24 cellular contexts compared by ENCODE assay signal in the genomic region with DNA sequence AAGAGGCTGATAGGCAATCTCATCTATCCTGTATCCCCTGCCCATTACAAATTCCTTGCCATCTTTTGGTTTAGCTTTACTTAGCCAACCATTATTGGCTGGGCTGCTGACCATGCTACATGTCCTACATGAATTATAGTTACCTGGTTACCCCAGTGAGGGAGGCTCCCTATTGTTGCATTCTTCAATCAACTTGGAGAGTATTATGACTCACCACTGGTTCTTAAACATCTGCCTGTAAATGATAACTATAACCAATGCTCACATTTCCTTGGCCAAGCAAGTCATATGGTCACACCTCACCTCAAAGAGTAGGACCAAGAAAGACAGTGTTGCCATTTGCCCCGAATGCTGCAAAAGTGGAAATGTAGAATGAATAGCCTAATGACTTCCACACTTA.
"Had no signal": no experiment of that assay in that cellular context is flagged by ENCODE, and none has a peak within 500 bp of the region (broad histone marks: within the 10 kb centered on the region; RNA-seq: fewer than 3 reads in every experiment).

No MANE protein-coding gene starts in this region.

- H3K36me3 ChIP-seq: colonic mucosa, heart right ventricle, prostate gland, right lobe of liver, suprapubic skin, thyroid gland had no signal

- H3K9me3 ChIP-seq: colonic mucosa, prostate gland, right lobe of liver, thyroid gland had no signal

- H2AFZ ChIP-seq: parathyroid adenoma had no signal

- H3K79me2 ChIP-seq: parathyroid adenoma had no signal

- H3K4me3 Mint-ChIP-seq: nephron; stimulated activated effector memory CD8-positive, alpha-beta T cell treated with anti-CD3 and anti-CD28 coated beads, Interleukin-12 subunit alpha, Interleukin-12 subunit beta, amount 100 ng/mL, for 72 hours; type B pancreatic cell had no signal

- H3K4me3 ChIP-seq: colonic mucosa, heart right ventricle, lung, prostate gland, right lobe of liver, suprapubic skin, thyroid gland had no signal

- H3K9me3 Mint-ChIP-seq: type B pancreatic cell had no signal

- H3K9ac ChIP-seq: parathyroid adenoma had no signal

- H3K27ac ChIP-seq: colonic mucosa, heart right ventricle, parathyroid adenoma, prostate gland, right lobe of liver, suprapubic skin, thyroid gland had no signal

- H3K4me1 Mint-ChIP-seq: naive B cell; nephron; stimulated activated effector memory CD8-positive, alpha-beta T cell treated with anti-CD3 and anti-CD28 coated beads, Interleukin-12 subunit alpha, Interleukin-12 subunit beta, amount 100 ng/mL, for 72 hours had no signal

- H3K27me3 ChIP-seq: colonic mucosa, heart right ventricle, right lobe of liver, suprapubic skin, thyroid gland had no signal

- H3K27me3 Mint-ChIP-seq: naive B cell, type B pancreatic cell had no signal

- H3K36me3 Mint-ChIP-seq: naive B cell; stimulated activated effector memory CD8-positive, alpha-beta T cell treated with anti-CD3 and anti-CD28 coated beads, Interleukin-12 subunit alpha, Interleukin-12 subunit beta, amount 100 ng/mL, for 72 hours; type B pancreatic cell had no signal

- ATAC-seq: heart right ventricle; left colon; left ventricle myocardium superior; right lobe of liver; stimulated activated effector memory CD8-positive, alpha-beta T cell treated with anti-CD3 and anti-CD28 coated beads, Interleukin-12 subunit alpha, Interleukin-12 subunit beta, amount 100 ng/mL, for 72 hours; stimulated activated naive CD8-positive, alpha-beta T cell treated with anti-CD3 and anti-CD28 coated beads, Interleukin-15, Interleukin-2, amounts not matched to agents 100 U/mL and 50 U/mL, for 24 hours had no signal

- H3K27ac Mint-ChIP-seq: naive B cell; nephron; stimulated activated effector memory CD8-positive, alpha-beta T cell treated with anti-CD3 and anti-CD28 coated beads, Interleukin-12 subunit alpha, Interleukin-12 subunit beta, amount 100 ng/mL, for 72 hours; type B pancreatic cell had no signal

- DNase-seq: colonic mucosa; dermis blood vessel endothelial cell; erythroblast; heart right ventricle; hypothalamus; islet precursor cell; left colon; left ventricle myocardium superior; mesendoderm; naive B cell; occipital lobe; retina; right lobe of liver; stimulated activated CD4-positive, alpha-beta T cell treated with anti-CD3 and anti-CD28 coated beads, Interleukin-4, amount 100 ng/mL, for 1 hour; stimulated activated CD8-positive, alpha-beta memory T cell treated with anti-CD3 and anti-CD28 coated beads, Interleukin-4, amount 100 ng/mL, for 48 hours; stimulated activated naive CD8-positive, alpha-beta T cell treated with anti-CD3 and anti-CD28 coated beads, Interleukin-15, Interleukin-2, amounts not matched to agents 100 U/mL and 50 U/mL, for 24 hours; thyroid gland had no signal

- H3K4me1 ChIP-seq: colonic mucosa, heart right ventricle, parathyroid adenoma, prostate gland, right lobe of liver, suprapubic skin, thyroid gland had no signal
